1 cellular context compared by ENCODE assay signal in the genomic region with DNA sequence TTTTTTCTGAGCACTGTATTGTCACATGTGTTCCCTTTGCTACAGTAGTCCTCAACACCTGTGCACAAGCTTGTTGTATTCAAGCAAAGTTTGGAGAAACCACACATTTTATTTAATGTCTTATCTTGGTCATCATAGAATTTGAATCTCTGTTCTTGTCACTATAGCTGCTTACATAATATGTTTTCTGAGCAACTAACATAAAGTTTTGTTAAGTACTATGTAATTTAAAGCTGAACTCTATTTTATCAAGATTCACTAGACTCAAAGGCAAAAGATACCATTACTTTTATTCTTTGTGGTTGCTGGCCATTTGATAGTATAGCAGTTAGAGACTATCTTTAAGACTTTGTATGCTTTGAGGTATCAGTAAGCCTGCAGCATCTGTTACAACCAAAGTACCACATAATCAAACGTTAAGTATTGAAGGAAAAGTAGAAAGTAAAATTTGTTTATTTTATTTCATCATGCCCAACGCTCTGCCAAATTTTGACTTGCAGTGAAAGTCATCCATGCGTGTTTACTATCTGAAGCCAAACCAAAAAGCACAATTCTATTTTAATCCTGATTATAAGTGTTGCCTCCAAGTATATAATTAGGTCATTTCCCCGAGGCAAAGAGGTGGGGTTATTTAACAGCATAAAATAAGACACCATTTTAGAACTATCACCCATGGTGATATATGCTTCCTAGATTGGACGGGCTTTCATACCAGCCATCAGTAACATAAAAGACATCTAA.
TF ChIP-seq lines count a peak whose summit lies in the region.

No MANE protein-coding gene starts in this region.

TF ChIP-seq in HCT116, 20 proteins besides CTCF, POLR2A, EP300 and RAD21:
- 0 out of 2 replicates have a peak, but pooled peaks have one; percentile 5 for TF ChIP-seq SRF (IDR thresholded peaks at IDR 0.05; ENCODE audit: low read depth)
- TF ChIP-seq, protein P1, sequence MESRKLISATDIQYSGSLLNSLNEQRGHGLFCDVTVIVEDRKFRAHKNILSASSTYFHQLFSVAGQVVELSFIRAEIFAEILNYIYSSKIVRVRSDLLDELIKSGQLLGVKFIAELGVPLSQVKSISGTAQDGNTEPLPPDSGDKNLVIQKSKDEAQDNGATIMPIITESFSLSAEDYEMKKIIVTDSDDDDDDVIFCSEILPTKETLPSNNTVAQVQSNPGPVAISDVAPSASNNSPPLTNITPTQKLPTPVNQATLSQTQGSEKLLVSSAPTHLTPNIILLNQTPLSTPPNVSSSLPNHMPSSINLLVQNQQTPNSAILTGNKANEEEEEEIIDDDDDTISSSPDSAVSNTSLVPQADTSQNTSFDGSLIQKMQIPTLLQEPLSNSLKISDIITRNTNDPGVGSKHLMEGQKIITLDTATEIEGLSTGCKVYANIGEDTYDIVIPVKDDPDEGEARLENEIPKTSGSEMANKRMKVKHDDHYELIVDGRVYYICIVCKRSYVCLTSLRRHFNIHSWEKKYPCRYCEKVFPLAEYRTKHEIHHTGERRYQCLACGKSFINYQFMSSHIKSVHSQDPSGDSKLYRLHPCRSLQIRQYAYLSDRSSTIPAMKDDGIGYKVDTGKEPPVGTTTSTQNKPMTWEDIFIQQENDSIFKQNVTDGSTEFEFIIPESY (IDR thresholded peaks at IDR 0.05; ENCODE audit: extremely low read depth, insufficient replicate concordance, low read length) = no peak
TF ChIP-seq in HCT116: peak in this region for 1.
